ENCODE assay signal across 27 cellular contexts in the genomic region with DNA sequence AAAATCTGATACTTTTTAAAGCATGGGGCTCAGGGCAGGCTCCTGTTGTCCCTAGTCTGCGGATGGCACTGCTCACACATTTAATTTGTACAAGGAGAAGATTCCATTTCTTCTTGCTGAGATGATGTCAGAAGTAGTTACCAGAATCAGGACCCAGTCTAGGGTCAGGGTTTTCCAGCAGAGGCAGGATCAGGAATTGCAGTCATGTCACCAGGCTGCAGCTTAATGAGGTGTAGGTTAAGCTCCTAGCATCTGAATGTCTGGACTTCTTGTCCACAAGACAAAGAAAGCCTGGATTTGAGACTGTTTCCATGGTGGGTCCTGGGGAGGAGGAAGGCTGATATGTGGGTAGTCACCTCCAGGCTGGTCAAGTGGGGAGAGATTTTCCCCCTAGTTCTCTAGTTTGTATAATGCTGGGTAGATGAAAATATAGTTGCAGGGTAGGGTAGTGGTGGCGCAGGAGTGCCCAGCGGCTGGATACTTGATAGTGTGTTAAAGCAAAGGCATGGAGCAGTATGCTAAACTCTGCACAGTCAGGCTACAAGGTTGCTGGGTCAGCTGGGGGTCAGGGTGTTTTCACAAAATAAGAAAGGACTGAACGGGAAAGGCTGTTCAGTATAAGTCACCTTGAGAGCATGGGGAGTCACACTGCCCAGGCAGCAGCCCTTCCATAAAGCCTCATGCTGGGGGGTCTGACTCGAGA.
"Had no signal": no experiment of that assay in that cellular context is flagged by ENCODE, and none has a peak within 500 bp of the region (broad histone marks: within the 10 kb centered on the region; RNA-seq: fewer than 3 reads in every experiment).

No MANE protein-coding gene starts in this region.

- H3K9me3 ChIP-seq: gastroesophageal sphincter, heart left ventricle, left lung, neutrophil, right atrium auricular region, spleen, thoracic aorta, tibial nerve, upper lobe of left lung had no signal

- H3K27me3 ChIP-seq: dorsolateral prefrontal cortex, gastroesophageal sphincter, heart left ventricle, hepatocyte, left lung, neutrophil, right atrium auricular region, tibial nerve, upper lobe of left lung had no signal

- H3K79me2 ChIP-seq: hepatocyte had no signal

- DNase-seq: dorsolateral prefrontal cortex; effector CD4-positive, alpha-beta T cell; foreskin fibroblast; kidney; left lung; mammary epithelial cell; mesendoderm; midbrain; naive thymus-derived CD8-positive, alpha-beta T cell; nephron progenitor cell; spleen; stimulated activated CD4-positive, alpha-beta T cell treated with anti-CD3 and anti-CD28 coated beads, Interleukin-4, amount 100 ng/mL, for 4 hours; upper lobe of left lung had no signal

- H3K4me1 ChIP-seq: parathyroid adenoma, tibial nerve had no signal

- H3K9ac ChIP-seq: parathyroid adenoma had no signal

- H2AFZ ChIP-seq: hepatocyte, parathyroid adenoma had no signal

- H3K27ac ChIP-seq: dorsolateral prefrontal cortex, epithelial cell of prostate, gastroesophageal sphincter, heart left ventricle, hepatocyte, left lung, neutrophil, parathyroid adenoma, right atrium auricular region, skin epidermis, spleen, thoracic aorta, tibial nerve, upper lobe of left lung had no signal

- H3K4me3 ChIP-seq: dorsolateral prefrontal cortex, gastroesophageal sphincter, heart left ventricle, hepatocyte, left lung, right atrium auricular region, skin epidermis, spleen, thoracic aorta, tibial nerve, upper lobe of left lung had no signal

- ATAC-seq: esophagus mucosa; gastroesophageal sphincter; heart left ventricle; left lung; naive thymus-derived CD8-positive, alpha-beta T cell; stimulated activated memory B cell treated with anti-CD40 and anti-IgM and Interleukin-4, amounts not matched to agents 10 μg/mL and 1 μg/mL and 100 μg/mL, for 72 hours had no signal

- H3K4me2 ChIP-seq: hepatocyte had no signal

- H3K36me3 ChIP-seq: gastroesophageal sphincter, heart left ventricle, left lung, neutrophil, right atrium auricular region, spleen, thoracic aorta, tibial nerve, upper lobe of left lung had no signal

- FAIRE-seq: colon, kidney, urothelium cell line had no signal
